In genomic region chr3:48194446-48195071, GRCh38 we compare ENCODE assay signal across 8 cellular contexts. TPM values are rescaled to one million over a fixed set of nuclear protein-coding genes. Genes with fewer than 3 reads are reported as not detected.
DNase-seq lines count a peak whose midpoint lies in the region; FAIRE-seq and TF ChIP-seq lines count a peak whose summit lies in the region.

No MANE protein-coding gene starts in this region.

- peak; percentile 37 to 40 for DNase-seq in stimulated activated CD4-positive, alpha-beta T cell treated with anti-CD3 and anti-CD28 coated beads, Interleukin-2, amount 100 ng/mL, for 24 hours
- DNase-seq in stimulated activated CD4-positive, alpha-beta T cell treated with anti-CD3 and anti-CD28 coated beads, Interleukin-4, amount 100 ng/mL, for 4 hours, result no peak
- peak; percentile 36 for DNase-seq in NCI-H1105 treated with DMSO at 0.1 percent for 48 hours (lab: John Stamatoyannopoulos, UW)
- DNase-seq in T1000 (lab: John Stamatoyannopoulos, UW), result peak; percentile 49
- DNase-seq in fibroblast of mammary gland (ENCODE audit: low read depth), result peak; percentile 64
- DNase-seq in RCC 7860 (ENCODE audit: low spot score), result no peak
- DNase-seq in mesenteric fat pad (ENCODE audit: low spot score), result no peak

- H3K27me3 Mint-ChIP-seq in nephron (ENCODE audit: low read depth), result peaks cover 4% of the 10 kb centered on the region

- H3K36me3 Mint-ChIP-seq in nephron (ENCODE audit: low read depth), result no peaks in the 10 kb centered on the region

- no peaks in the 10 kb centered on the region for H3K9me3 Mint-ChIP-seq in nephron

- no peak overlapping the region for H3K27ac Mint-ChIP-seq in nephron

- no peak overlapping the region for H3K4me3 Mint-ChIP-seq in nephron

- no peak overlapping the region for H3K4me3 ChIP-seq in fibroblast of mammary gland (ENCODE audit: control insufficient read depth, low read depth, low read length)

- FAIRE-seq in RCC 7860 (lab: Jason Lieb, UNC), result no peak

- peak; percentile 90 for TF ChIP-seq CTCF in fibroblast of mammary gland (conservative IDR thresholded peaks at IDR 0.05; ENCODE audit: control insufficient read depth, insufficient read depth, low read depth, low read length)
- peak; percentile 75 to 83 (median 78) for TF ChIP-seq CTCF in nephron (IDR thresholded peaks at IDR 0.05; ENCODE audit: unreplicated experiment in 3 of 3)

- H3K4me1 Mint-ChIP-seq in nephron, result no peaks in the 10 kb centered on the region

RNA-seq across cellular contexts. Expression of gene CDC25A, which starts 6.3 kb away (rescaled TPM):
- total RNA-seq in mesenteric fat pad, result 0.87 TPM

RNA-seq across cellular contexts. Expression of gene CAMP, which starts 28.7 kb away (rescaled TPM):
- total RNA-seq in mesenteric fat pad, result 0.48 TPM

RNA-seq across cellular contexts. Expression of gene ZNF589, which starts 46.3 kb away (rescaled TPM):
- total RNA-seq in mesenteric fat pad, result 6.4 TPM

Comparison
In these comparisons a context has a peak if more than half of its experiments do, and no peak if none do; other contexts are left out.
1. DNase-seq: peak in stimulated activated CD4-positive, alpha-beta T cell treated with anti-CD3 and anti-CD28 coated beads, Interleukin-2, amount 100 ng/mL, for 24 hours (2 of 2), NCI-H1105 treated with DMSO at 0.1 percent for 48 hours (single experiment), T1000 (single experiment) and fibroblast of mammary gland (single experiment); none in stimulated activated CD4-positive, alpha-beta T cell treated with anti-CD3 and anti-CD28 coated beads, Interleukin-4, amount 100 ng/mL, for 4 hours (0 of 2), RCC 7860 (single experiment) and mesenteric fat pad (single experiment).